ENCODE assay signal across 9 cellular contexts in genomic region chr17:15463363-15463762, GRCh38. TPM values are rescaled to one million over a fixed set of nuclear protein-coding genes. Genes with fewer than 3 reads are reported as not detected.
DNase-seq lines count a peak whose midpoint lies in the region; ATAC-seq and TF ChIP-seq lines count a peak whose summit lies in the region.
"Had no signal": no experiment of that assay in that cellular context is flagged by ENCODE, and none has a peak within 500 bp of the region (broad histone marks: within the 10 kb centered on the region; RNA-seq: fewer than 3 reads in every experiment).

No MANE protein-coding gene starts in this region.

- H4K5ac ChIP-seq in mesendoderm (ENCODE audit: low read length): no peak overlapping the region

- no peak for TF ChIP-seq CTCF in uterus (IDR thresholded peaks at IDR 0.05)

- no peaks in the 10 kb centered on the region for H3K27me3 ChIP-seq in mesendoderm (ENCODE audit: insufficient read depth, low read length, poor library complexity)
- H3K27me3 ChIP-seq in uterus: no peaks in the 10 kb centered on the region

- H3K18ac ChIP-seq in mesendoderm (ENCODE audit: low read length): no peak overlapping the region

- H4K8ac ChIP-seq in mesendoderm (ENCODE audit: low read depth, low read length): no peak overlapping the region

- H2BK120ac ChIP-seq in mesendoderm (ENCODE audit: low read depth, low read length): no peak overlapping the region

- DNase-seq in NCI-H1092 treated with DMSO at 0.1 percent for 48 hours (lab: John Stamatoyannopoulos, UW): peak; percentile 22
- no peak for DNase-seq in NCI-H1092 (lab: John Stamatoyannopoulos, UW)
- DNase-seq in epidermal melanocyte (ENCODE audit: insufficient read length, low spot score): peak; percentile 36
- DNase-seq in mesendoderm: peak; percentile 66
- DNase-seq in uterus: peak; percentile 36 to 38
- no peak for DNase-seq in middle frontal gyrus (ENCODE audit: extremely low spot score, low spot score)
- DNase-seq in stimulated activated CD4-positive, alpha-beta T cell treated with anti-CD3 and anti-CD28 coated beads, Interleukin-1b, Interleukin-23, amount 100 ng/mL, for 48 hours: no peak

- no CpG with 5 or more reads among the region's 6 CpGs for WGBS in mesendoderm (ENCODE audit: extremely low coverage, insufficient coverage, low lambda C conversion rate)

- no peak overlapping the region for H3K4me2 ChIP-seq in mesendoderm (ENCODE audit: low read length)

- H3K79me1 ChIP-seq in mesendoderm (ENCODE audit: low read length): no peaks in the 10 kb centered on the region

- no peak overlapping the region for H3K4ac ChIP-seq in mesendoderm (ENCODE audit: low read depth, low read length)

- H3K4me3 ChIP-seq in mesendoderm (ENCODE audit: low read length): no peak overlapping the region
- no peak overlapping the region for H3K4me3 ChIP-seq in uterus

- no peak overlapping the region for H3K56ac ChIP-seq in mesendoderm (ENCODE audit: low read length)

- H3K36me3 ChIP-seq in mesendoderm (ENCODE audit: control insufficient read depth, insufficient read depth, low read length) (no peaks in the 10 kb centered on the region), uterus (no peaks in the 10 kb centered on the region)

- no peaks in the 10 kb centered on the region for H3K4me1 ChIP-seq in mesendoderm (ENCODE audit: control insufficient read depth, low read depth, low read length)
- H3K4me1 ChIP-seq in uterus: peaks cover 0 to 4% of the 10 kb centered on the region in 2 donors

- no peaks in the 10 kb centered on the region for H3K9me3 ChIP-seq in uterus

- no peak overlapping the region for H2BK5ac ChIP-seq in mesendoderm (ENCODE audit: low read length)

- no peak overlapping the region for H3K23ac ChIP-seq in mesendoderm (ENCODE audit: low read length)

- intact Hi-C loops in uterus (cut with DNase I; ENCODE audit: low total_unique reads): no loop called here

- H3K27ac ChIP-seq in mesendoderm (ENCODE audit: low read depth, low read length) (no peak overlapping the region), uterus (peak overlapping the region; percentile 65 to 75)
- H3K27ac ChIP-seq: 22Rv1 had no signal

- no peak for ATAC-seq in HG03354 (IDR thresholded peaks at IDR 0.05; ENCODE audit: poor library complexity, severe bottlenecking, unreplicated experiment)

- no peak overlapping the region for H3K9ac ChIP-seq in mesendoderm (ENCODE audit: low read length)

- H3K79me2 ChIP-seq in mesendoderm (ENCODE audit: control insufficient read depth, insufficient read depth, low read length): no peaks in the 10 kb centered on the region

- H2BK15ac ChIP-seq in mesendoderm (replicated peaks; ENCODE audit: low read depth): no peak overlapping the region

- no peak for TF ChIP-seq POLR2A in uterus (IDR thresholded peaks at IDR 0.05)

- H2AK5ac ChIP-seq in mesendoderm (ENCODE audit: low read length): no peak overlapping the region

RNA-seq across cellular contexts. Expression of gene CDRT4, which starts 4.1 kb away (rescaled TPM):
- 6.1 TPM for polyA plus RNA-seq in mesendoderm (2013, experiment 1 of 2)
- polyA plus RNA-seq in mesendoderm (2013, experiment 2 of 2): 5.9 TPM
- total RNA-seq in uterus: 10 to 100 TPM in 1 of 4 donors, 1 to 10 TPM in 2, under 1 TPM in 1; 0.29 to 22.8 (median 4.2) TPM

Comparison
In these comparisons a context has a peak if more than half of its experiments do, and no peak if none do; other contexts are left out.
1. DNase-seq: peak in NCI-H1092 treated with DMSO at 0.1 percent for 48 hours (single experiment), epidermal melanocyte (single experiment), mesendoderm (single experiment) and uterus (2 of 2); none in NCI-H1092 (single experiment), middle frontal gyrus (single experiment) and stimulated activated CD4-positive, alpha-beta T cell treated with anti-CD3 and anti-CD28 coated beads, Interleukin-1b, Interleukin-23, amount 100 ng/mL, for 48 hours (single experiment).